35 cellular contexts compared by ENCODE assay signal in the genomic region with DNA sequence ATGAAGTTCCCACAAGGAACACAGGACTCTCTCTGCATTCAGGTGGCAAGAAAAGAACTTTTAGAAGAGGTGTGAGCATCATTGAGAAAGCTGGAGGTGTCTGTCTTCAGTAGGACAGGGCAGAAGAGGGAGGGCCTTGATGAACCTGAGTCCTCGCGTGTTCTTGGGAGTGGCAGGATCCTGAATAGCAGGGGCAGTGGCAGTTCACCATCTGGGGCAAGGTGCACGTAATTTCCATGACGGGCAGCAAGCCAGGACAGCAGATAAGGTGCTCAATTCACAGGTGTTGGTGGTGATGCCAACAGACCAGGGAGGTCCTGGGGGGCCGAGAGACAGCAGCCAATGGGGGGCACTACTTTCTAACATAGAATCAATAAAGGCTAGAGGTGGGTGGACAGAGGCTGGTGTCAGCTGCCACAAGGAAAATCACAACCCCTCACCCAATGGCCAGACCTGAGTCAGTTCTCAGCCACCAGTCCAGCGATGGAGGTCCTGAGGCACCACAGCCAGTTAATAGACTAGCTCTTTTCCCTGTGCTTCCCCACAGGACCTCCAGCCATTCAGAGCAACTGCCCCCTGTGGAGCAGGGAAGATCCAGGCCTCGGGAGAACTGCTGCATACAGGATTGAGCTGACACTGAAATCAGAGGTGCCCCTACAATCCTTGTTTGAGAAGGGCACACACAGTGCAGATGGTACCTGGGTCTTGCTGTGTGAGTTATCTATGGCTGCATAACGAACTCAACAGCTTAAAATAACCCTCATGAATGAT.
"Had no signal": no experiment of that assay in that cellular context is flagged by ENCODE, and none has a peak within 500 bp of the region (broad histone marks: within the 10 kb centered on the region; RNA-seq: fewer than 3 reads in every experiment).

No MANE protein-coding gene starts in this region.

- H3K4me3 Mint-ChIP-seq: activated B cell treated with CpG ODN at 0.5 μM for 24 hours; activated CD8-positive, alpha-beta T cell treated with anti-CD3 and anti-CD28 coated beads, Interleukin-2, amount 10 ng/mL, durations not matched to agents 7 days and 5 days; activated naive CD4-positive, alpha-beta T cell treated with anti-CD3 and anti-CD28 coated beads for 36 hours; activated T-cell treated with anti-CD3 and anti-CD28 coated beads, Interleukin-2, amount 50 U/mL, for 24 hours had no signal

- H3K27ac ChIP-seq: adrenal gland, body of pancreas, breast epithelium, PC-9, RWPE1, VCaP had no signal

- H3K36me3 ChIP-seq: adrenal gland, breast epithelium had no signal

- H3K36me3 Mint-ChIP-seq: T-cell had no signal

- ATAC-seq: activated CD8-positive, alpha-beta T cell treated with anti-CD3 and anti-CD28 coated beads, Interleukin-2, amount 10 ng/mL, durations not matched to agents 7 days and 5 days; activated naive CD4-positive, alpha-beta T cell treated with anti-CD3 and anti-CD28 coated beads, Interleukin-2, amount 50 U/mL, for 72 hours; body of pancreas; K562; Right ventricle myocardium inferior; SK-N-SH treated with all-trans-retinoic acid at 6 μM for 48 hours; T-cell had no signal

- H3K27me3 Mint-ChIP-seq: activated T-cell treated with anti-CD3 and anti-CD28 coated beads, Interleukin-2, amount 50 U/mL, for 24 hours; T-cell had no signal

- H3K27ac Mint-ChIP-seq: activated B cell treated with CpG ODN at 0.5 μM for 24 hours; activated CD8-positive, alpha-beta T cell treated with anti-CD3 and anti-CD28 coated beads, Interleukin-2, amount 10 ng/mL, durations not matched to agents 7 days and 5 days; activated naive CD4-positive, alpha-beta T cell treated with anti-CD3 and anti-CD28 coated beads for 36 hours; activated T-cell treated with anti-CD3 and anti-CD28 coated beads, Interleukin-2, amount 50 U/mL, for 24 hours had no signal

- H3K4me3 ChIP-seq: adrenal gland, body of pancreas, breast epithelium, K562, PC-9 had no signal

- H3K4me1 Mint-ChIP-seq: activated B cell treated with CpG ODN at 0.5 μM for 24 hours had no signal

- H3K9me3 ChIP-seq: adrenal gland, body of pancreas had no signal

- DNase-seq: activated B cell treated with CpG ODN at 0.5 μM for 24 hours; activated CD4-positive, alpha-beta T cell treated with anti-CD3 and anti-CD28 coated beads for 1 hour; activated CD4-positive, alpha-beta T cell treated with anti-CD3 and anti-CD28 coated beads for 48 hours; activated CD4-positive, alpha-beta T cell treated with anti-CD3 and anti-CD28 coated beads, Interleukin-2, amount 50 U/mL, for 4 hours; activated CD8-positive, alpha-beta T cell treated with anti-CD3 and anti-CD28 coated beads, Interleukin-2, amount 10 ng/mL, durations not matched to agents 7 days and 5 days; activated gamma-delta T cell treated with Interleukin-2 at 50 U/mL for 16 hours; activated naive CD4-positive, alpha-beta T cell treated with anti-CD3 and anti-CD28 coated beads for 36 hours; activated T-cell treated with anti-CD3 and anti-CD28 coated beads, Interleukin-2, amount 50 U/mL, for 24 hours; body of pancreas; caudate nucleus; NCI-H1092 treated with DMSO at 0.1 percent for 48 hours; NCI-H1417; NCI-H146; NCI-H187; NCI-H2029 treated with DMSO at 0.1 percent for 48 hours; NCI-H2171 treated with DMSO at 0.1 percent for 48 hours; NCI-H2227 treated with DMSO at 0.1 percent for 48 hours; NCI-H446 treated with DMSO at 0.1 percent for 48 hours; NCI-H524; NCI-H69; NCI-H82; NK-92 treated with Interleukin-12 subunit alpha and Interleukin-12 subunit beta, amount 100 ng/mL, for 24 hours; PC-9; SIG-M5; T-helper 2 cell; T-helper 9 cell had no signal

- H3K27me3 ChIP-seq: adrenal gland, body of pancreas, breast epithelium had no signal

- H3K4me1 ChIP-seq: adrenal gland, body of pancreas, breast epithelium had no signal
